Comparison of ENCODE assay signal across 17 cellular contexts in genomic region chr6:11380549-11380948, GRCh38.
A peak's percentile ranks its signal among the peaks of the same experiment; 100 is the strongest.
DNase-seq lines count a peak whose midpoint lies in the region; ATAC-seq and TF ChIP-seq lines count a peak whose summit lies in the region.
"Had no signal": no experiment of that assay in that cellular context is flagged by ENCODE, and none has a peak within 500 bp of the region (broad histone marks: within the 10 kb centered on the region; RNA-seq: fewer than 3 reads in every experiment).

No MANE protein-coding gene starts in this region.

- H3K9me2 ChIP-seq in OCI-LY7 (ENCODE audit: insufficient read depth, low read length), result no peaks in the 10 kb centered on the region

- POLR2A ChIA-PET in OCI-LY7 (lab: Charles Lee), result interaction anchor here (0.6 to 2.7 kb wide), 16 partner anchors 9 to 206 kb away, joined by 3 to 11 read pairs (median 4); no protein-coding TSS in a partner anchor

- 71 to 72% methylated on average over 7 of the region's 7 CpGs for WGBS in sigmoid colon, 2 donors

- peaks cover 4% of the 10 kb centered on the region for H3K9me3 Mint-ChIP-seq in activated CD8-positive, alpha-beta memory T cell treated with anti-CD3 and anti-CD28 coated beads, Interleukin-2, amount 10 ng/mL, durations not matched to agents 7 days and 5 days (ENCODE audit: low read depth)
- H3K9me3 Mint-ChIP-seq in stimulated activated naive CD8-positive, alpha-beta T cell treated with anti-CD3 and anti-CD28 coated beads, Interleukin-15, amount 100 ng/mL, for 72 hours, result peaks cover 0 to 14% of the 10 kb centered on the region in 2 donors

- H3K79me2 ChIP-seq in OCI-LY7 (ENCODE audit: insufficient read depth, low read depth, low read length), result peaks cover 9% of the 10 kb centered on the region; the same call in 1 of the 2 replicates

- no peak overlapping the region for H3K27ac Mint-ChIP-seq in activated CD8-positive, alpha-beta memory T cell treated with anti-CD3 and anti-CD28 coated beads, Interleukin-2, amount 10 ng/mL, durations not matched to agents 7 days and 5 days
- peak overlapping the region in 1 of 2 donors; percentile 14 for H3K27ac Mint-ChIP-seq in stimulated activated naive CD8-positive, alpha-beta T cell treated with anti-CD3 and anti-CD28 coated beads, Interleukin-15, amount 100 ng/mL, for 72 hours
- H3K27ac Mint-ChIP-seq: GM23338 had no signal

- BruUV-seq in OCI-LY7 (replicated peaks; lab: Mats Ljungman, UMichigan), result no TSS peak

- CTCF ChIA-PET in activated CD8-positive, alpha-beta memory T cell treated with anti-CD3 and anti-CD28 coated beads, Interleukin-2, amount 10 ng/mL, durations not matched to agents 7 days and 5 days (lab: Charles Lee), result interaction anchor here (1.1 to 4.7 kb wide), 6 partner anchors 9 to 210 kb away, joined by 3 to 23 read pairs (median 3); no protein-coding TSS in a partner anchor
- CTCF ChIA-PET in OCI-LY7 (lab: Charles Lee; ENCODE audit: unreplicated experiment), result interaction anchor here (1.0 to 1.4 kb wide), 2 partner anchors 15 to 115 kb away, joined by 3 to 4 read pairs; no protein-coding TSS in a partner anchor

- DNase-seq in activated CD8-positive, alpha-beta memory T cell treated with anti-CD3 and anti-CD28 coated beads, Interleukin-2, amount 10 ng/mL, durations not matched to agents 7 days and 5 days, result no peak
- DNase-seq in activated CD8-positive, alpha-beta memory T cell treated with anti-CD3 and anti-CD28 coated beads, Interleukin-2, amount 50 U/mL, for 4 hours, result no peak
- DNase-seq in OCI-LY7 (ENCODE audit: low spot score) (no peak), H4 (ENCODE audit: low spot score) (no peak), sigmoid colon (no peak)
- DNase-seq in stimulated activated naive CD8-positive, alpha-beta T cell treated with anti-CD3 and anti-CD28 coated beads, Interleukin-15, amount 100 ng/mL, for 72 hours, result no peak
- DNase-seq: activated CD8-positive, alpha-beta memory T cell treated with anti-CD3 and anti-CD28 coated beads, Interleukin-2, amount 50 U/mL, for 48 hours; head of caudate nucleus; NCI-H2171; SHP77 treated with DMSO at 0.1 percent for 48 hours; stimulated activated CD4-positive, alpha-beta T cell treated with anti-CD3 and anti-CD28 coated beads, Interleukin-1b, Interleukin-23, amount 100 ng/mL, for 48 hours had no signal

- peak overlapping the region; percentile 72 for H3K4me3 ChIP-seq in OCI-LY7 (ENCODE audit: low read depth, low read length, poor library complexity, severe bottlenecking)
- H3K4me3 ChIP-seq in duodenal mucosa (ENCODE audit: low read depth in 1 of 2, low read length in 2 of 2), result peak overlapping the region; percentile 4 to 27
- H3K4me3 ChIP-seq in sigmoid colon, result no peak overlapping the region
- H3K4me3 ChIP-seq: ascending aorta, coronary artery, esophagus muscularis mucosa, GM23338 had no signal

- ATAC-seq in activated CD8-positive, alpha-beta memory T cell treated with anti-CD3 and anti-CD28 coated beads, Interleukin-2, amount 10 ng/mL, durations not matched to agents 7 days and 5 days, result no peak
- no peak for ATAC-seq in stimulated activated naive CD8-positive, alpha-beta T cell treated with anti-CD3 and anti-CD28 coated beads, Interleukin-15, amount 100 ng/mL, for 72 hours
- no peak for ATAC-seq in HG03045 (IDR thresholded peaks at IDR 0.05; ENCODE audit: unreplicated experiment)
- ATAC-seq: GM23338 had no signal

- H3K4me1 Mint-ChIP-seq in activated CD8-positive, alpha-beta memory T cell treated with anti-CD3 and anti-CD28 coated beads, Interleukin-2, amount 10 ng/mL, durations not matched to agents 7 days and 5 days, result peaks cover 61% of the 10 kb centered on the region
- H3K4me1 Mint-ChIP-seq in stimulated activated naive CD8-positive, alpha-beta T cell treated with anti-CD3 and anti-CD28 coated beads, Interleukin-15, amount 100 ng/mL, for 72 hours, result peaks cover 73% of the 10 kb centered on the region

- H3K36me3 Mint-ChIP-seq in activated CD8-positive, alpha-beta memory T cell treated with anti-CD3 and anti-CD28 coated beads, Interleukin-2, amount 10 ng/mL, durations not matched to agents 7 days and 5 days, result peaks cover 48% of the 10 kb centered on the region

- no peaks in the 10 kb centered on the region for H3K27me3 Mint-ChIP-seq in activated CD8-positive, alpha-beta memory T cell treated with anti-CD3 and anti-CD28 coated beads, Interleukin-2, amount 10 ng/mL, durations not matched to agents 7 days and 5 days
- no peaks in the 10 kb centered on the region for H3K27me3 Mint-ChIP-seq in stimulated activated naive CD8-positive, alpha-beta T cell treated with anti-CD3 and anti-CD28 coated beads, Interleukin-15, amount 100 ng/mL, for 72 hours

- H3K27ac ChIP-seq in OCI-LY7 (ENCODE audit: low read depth, low read length, poor library complexity, severe bottlenecking) (no peak overlapping the region), duodenal mucosa (ENCODE audit: low read depth, low read length) (no peak overlapping the region), sigmoid colon (no peak overlapping the region)
- H3K27ac ChIP-seq: ascending aorta, coronary artery, esophagus muscularis mucosa had no signal

- peaks cover 29% of the 10 kb centered on the region for H3K4me1 ChIP-seq in OCI-LY7 (ENCODE audit: insufficient read depth, low read length, poor library complexity, severe bottlenecking)
- peaks cover 0 to 3% of the 10 kb centered on the region in 2 donors for H3K4me1 ChIP-seq in duodenal mucosa (ENCODE audit: control insufficient read depth in 1 of 2, insufficient read depth in 2 of 2, low read length in 2 of 2)
- H3K4me1 ChIP-seq in sigmoid colon, result no peaks in the 10 kb centered on the region
- H3K4me1 ChIP-seq: esophagus muscularis mucosa had no signal

- H3K4me2 ChIP-seq in OCI-LY7 (ENCODE audit: low read length), result peak overlapping the region; percentile 78
- H3K4me2 ChIP-seq: GM23338 had no signal

- H3K36me3 ChIP-seq in OCI-LY7 (ENCODE audit: insufficient read depth, low read length) (no peaks in the 10 kb centered on the region; the same call in 1 of the 2 replicates), duodenal mucosa (ENCODE audit: control insufficient read depth in 1 of 2, insufficient read depth in 2 of 2, low read length in 2 of 2) (no peaks in the 10 kb centered on the region), sigmoid colon (no peaks in the 10 kb centered on the region)
- H3K36me3 ChIP-seq: ascending aorta, esophagus muscularis mucosa had no signal

- H3K9ac ChIP-seq in duodenal mucosa (ENCODE audit: low read depth in 1 of 2, low read length in 2 of 2), result no peak overlapping the region

- TF ChIP-seq EP300 in sigmoid colon (IDR thresholded peaks at IDR 0.05), result no peak

- TF ChIP-seq POLR2A in sigmoid colon (IDR thresholded peaks at IDR 0.05), result no peak

- H3K27me3 ChIP-seq in duodenal mucosa (ENCODE audit: control insufficient read depth in 1 of 2, insufficient read depth in 2 of 2, low read length in 2 of 2) (no peaks in the 10 kb centered on the region), sigmoid colon (no peaks in the 10 kb centered on the region)
- H3K27me3 ChIP-seq: ascending aorta, esophagus muscularis mucosa had no signal

- H3K9me3 ChIP-seq in OCI-LY7 (ENCODE audit: low read length) (no peaks in the 10 kb centered on the region), duodenal mucosa (ENCODE audit: control insufficient read depth in 1 of 2, low read length in 2 of 2) (no peaks in the 10 kb centered on the region), sigmoid colon (no peaks in the 10 kb centered on the region)
- H3K9me3 ChIP-seq: ascending aorta, esophagus muscularis mucosa had no signal

- H4K20me1 ChIP-seq in OCI-LY7 (ENCODE audit: insufficient read depth, low read length), result no peaks in the 10 kb centered on the region

- peak overlapping the region; percentile 83 for H3K4me3 Mint-ChIP-seq in activated CD8-positive, alpha-beta memory T cell treated with anti-CD3 and anti-CD28 coated beads, Interleukin-2, amount 10 ng/mL, durations not matched to agents 7 days and 5 days
- H3K4me3 Mint-ChIP-seq in stimulated activated naive CD8-positive, alpha-beta T cell treated with anti-CD3 and anti-CD28 coated beads, Interleukin-15, amount 100 ng/mL, for 72 hours, result peak overlapping the region; percentile 91 to 94
- H3K4me3 Mint-ChIP-seq: GM23338 had no signal

- intact Hi-C loops in OCI-LY7 (cut with micrococcal nuclease; ENCODE audit: unreplicated experiment), result loop anchor here (5.0 to 10.0 kb wide), 2 partner anchors 48 to 846 kb away; no protein-coding TSS in a partner anchor
- intact Hi-C loops in sigmoid colon (cut with DNase I), result no loop called here

- TF ChIP-seq CTCF in OCI-LY7 (conservative IDR thresholded peaks at IDR 0.05; ENCODE audit: low read length) (no peak), sigmoid colon (IDR thresholded peaks at IDR 0.05) (no peak)

- H2AFZ ChIP-seq in OCI-LY7 (ENCODE audit: low read length), result no peak overlapping the region
- H2AFZ ChIP-seq: GM23338 had no signal

Comparison
In these comparisons a context has a peak if more than half of its experiments do, and no peak if none do; other contexts are left out.
1. H3K4me3 ChIP-seq: peak in OCI-LY7 (single experiment) and duodenal mucosa (2 of 2); none in sigmoid colon (0 of 4).